In the genomic region with DNA sequence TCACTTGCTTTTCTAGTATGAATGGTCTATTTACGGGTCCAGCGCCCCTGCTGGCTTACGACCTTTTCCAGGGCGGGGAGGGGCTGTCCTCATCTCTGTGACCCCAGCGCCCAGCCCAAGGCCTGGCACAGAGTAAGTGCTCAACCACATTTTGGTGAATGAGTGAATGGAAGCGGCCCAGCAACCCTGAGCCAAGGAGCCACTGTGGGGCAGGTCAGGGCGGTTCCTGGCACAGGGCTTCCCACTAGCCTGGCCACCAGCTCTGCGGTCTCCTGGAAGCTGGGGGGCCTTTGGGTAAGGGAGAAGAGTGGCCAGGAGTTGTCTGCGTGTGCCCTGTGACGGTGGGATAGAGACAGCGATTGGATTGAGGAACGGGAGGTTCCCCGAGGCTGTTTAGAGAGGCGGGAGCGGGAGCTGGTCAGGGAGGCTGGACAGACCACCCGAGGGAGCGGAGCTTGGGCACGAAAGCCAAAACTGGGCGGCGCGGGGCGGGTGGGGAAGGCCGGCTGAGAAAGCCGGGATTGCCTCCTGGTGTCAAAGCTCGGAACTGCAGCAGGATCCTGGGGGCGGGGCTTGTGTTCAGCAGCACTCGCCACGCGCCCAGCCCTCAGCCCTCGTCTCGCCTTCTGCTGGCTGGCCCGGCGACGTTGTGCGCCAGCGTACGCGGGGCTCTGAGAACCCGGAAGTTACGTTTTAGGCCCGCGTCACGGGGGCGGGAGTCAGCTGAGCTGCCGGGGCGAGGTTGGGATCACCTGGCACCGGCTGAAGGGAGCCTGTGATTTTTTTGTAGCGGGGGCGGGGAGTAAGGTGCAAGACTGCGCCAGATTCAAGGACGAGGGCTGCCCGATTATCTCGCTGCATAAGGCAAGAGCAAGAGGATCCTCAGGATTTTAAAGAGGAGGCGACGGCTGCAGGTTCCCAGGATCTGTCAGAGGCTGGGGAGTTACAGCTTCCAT, we compare ENCODE assay signal across 8 cellular contexts. TPM values are rescaled to one million over a fixed set of nuclear protein-coding genes. Genes with fewer than 3 reads are reported as not detected.
DNase-seq lines count a peak whose midpoint lies in the region; ATAC-seq, FAIRE-seq and TF ChIP-seq lines count a peak whose summit lies in the region.

Gene VPS18 (plus strand): TSS at position 718 of the 956 bp plus-strand sequence. CDS start 319 bp downstream, outside the sequence.

- H3K27me3 ChIP-seq in Karpas-422 (ENCODE audit: low read length) = no peaks in the 10 kb centered on the region
- H3K27me3 ChIP-seq in esophagus muscularis mucosa = no peaks in the 10 kb centered on the region

- H3K9ac ChIP-seq in Karpas-422 (ENCODE audit: low read length) = peak within 1 kb of the TSS; percentile 86

- H4K20me1 ChIP-seq in Karpas-422 (ENCODE audit: insufficient read depth, low read depth, low read length) = 0 out of 2 replicates have a peak, but pooled peaks cover 3% of the 10 kb centered on the region

- peak within 1 kb of the TSS; percentile 96 to 98 for H3K4me3 Mint-ChIP-seq in activated T-cell treated with anti-CD3 and anti-CD28 coated beads, Interleukin-2, amount 50 U/mL, for 72 hours
- H3K4me3 Mint-ChIP-seq in naive B cell = peak within 1 kb of the TSS; percentile 98 to 100 (median 99)
- peak within 1 kb of the TSS; percentile 100 for H3K4me3 Mint-ChIP-seq in stimulated activated memory B cell treated with anti-CD40 and anti-IgM and Interleukin-4, amounts not matched to agents 10 μg/mL and 1 μg/mL and 100 μg/mL, for 72 hours

- H3K4me1 Mint-ChIP-seq in activated T-cell treated with anti-CD3 and anti-CD28 coated beads, Interleukin-2, amount 50 U/mL, for 72 hours (ENCODE audit: low read depth) = peaks cover 41% of the 10 kb centered on the region
- H3K4me1 Mint-ChIP-seq in naive B cell = peaks cover 35 to 38% (median 37%) of the 10 kb centered on the region in 3 donors
- H3K4me1 Mint-ChIP-seq in stimulated activated memory B cell treated with anti-CD40 and anti-IgM and Interleukin-4, amounts not matched to agents 10 μg/mL and 1 μg/mL and 100 μg/mL, for 72 hours = peaks cover 65% of the 10 kb centered on the region

- H3K9me2 ChIP-seq in Karpas-422 (replicated peaks; ENCODE audit: insufficient read depth, low read length) = no peaks in the 10 kb centered on the region

- peaks cover 17% of the 10 kb centered on the region for H3K79me2 ChIP-seq in Karpas-422 (ENCODE audit: low read length)

- H3K27ac Mint-ChIP-seq in activated T-cell treated with anti-CD3 and anti-CD28 coated beads, Interleukin-2, amount 50 U/mL, for 72 hours = peak within 1 kb of the TSS; percentile 94
- H3K27ac Mint-ChIP-seq in naive B cell = peak within 1 kb of the TSS; percentile 96 to 100 (median 100)
- H3K27ac Mint-ChIP-seq in stimulated activated memory B cell treated with anti-CD40 and anti-IgM and Interleukin-4, amounts not matched to agents 10 μg/mL and 1 μg/mL and 100 μg/mL, for 72 hours = peak within 1 kb of the TSS; percentile 99

- H3K4me3 ChIP-seq in Karpas-422 (ENCODE audit: low read length) = peak within 1 kb of the TSS; percentile 88
- peak within 1 kb of the TSS; percentile 57 to 84 (median 77) for H3K4me3 ChIP-seq in esophagus muscularis mucosa

- H3K4me2 ChIP-seq in Karpas-422 (ENCODE audit: low read depth, low read length, poor library complexity, severe bottlenecking) = peak within 1 kb of the TSS; percentile 98

- peak within 1 kb of the TSS; percentile 84 for H2AFZ ChIP-seq in Karpas-422 (ENCODE audit: low read length)

- WGBS in esophagus muscularis mucosa = 2% methylated on average over 12 of the region's 55 CpGs

- H3K27ac ChIP-seq in Karpas-422 (ENCODE audit: low read length) (no peak within 1 kb of the TSS; the same call in 1 of the 2 replicates), esophagus muscularis mucosa (replicated peaks in 1 of 4) (peak within 1 kb of the TSS; percentile 88 to 97 (median 92))

- peak; percentile 98 for DNase-seq in Daoy (ENCODE audit: low read depth)
- DNase-seq in Karpas-422 = peak; percentile 99
- peak; percentile 90 for DNase-seq in RCC 7860 (ENCODE audit: low spot score)
- peak; percentile 98 to 100 for DNase-seq in activated T-cell treated with anti-CD3 and anti-CD28 coated beads, Interleukin-2, amount 50 U/mL, for 72 hours
- peak; percentile 99 for DNase-seq in esophagus muscularis mucosa (ENCODE audit: extremely low spot score)
- DNase-seq in naive B cell = peak; percentile 98

- peaks cover 5 to 10% of the 10 kb centered on the region in 2 donors for H3K36me3 Mint-ChIP-seq in activated T-cell treated with anti-CD3 and anti-CD28 coated beads, Interleukin-2, amount 50 U/mL, for 72 hours (ENCODE audit: insufficient read depth in 2 of 2)
- H3K36me3 Mint-ChIP-seq in naive B cell = no peaks in the 10 kb centered on the region
- H3K36me3 Mint-ChIP-seq in stimulated activated memory B cell treated with anti-CD40 and anti-IgM and Interleukin-4, amounts not matched to agents 10 μg/mL and 1 μg/mL and 100 μg/mL, for 72 hours = peaks cover 29% of the 10 kb centered on the region

- ATAC-seq in GM21825 (IDR thresholded peaks at IDR 0.05; ENCODE audit: unreplicated experiment) (peak; percentile 81), naive B cell (ENCODE audit: low read depth in 2 of 2) (peak; percentile 94 to 95)
- ATAC-seq in activated T-cell treated with anti-CD3 and anti-CD28 coated beads, Interleukin-2, amount 50 U/mL, for 72 hours (replicated peaks in 1 of 2) = peak; percentile 98 to 99
- ATAC-seq in stimulated activated memory B cell treated with anti-CD40 and anti-IgM and Interleukin-4, amounts not matched to agents 10 μg/mL and 1 μg/mL and 100 μg/mL, for 72 hours = peak; percentile 98

- 0 out of 2 replicates have a peak, but pooled peaks cover 3% of the 10 kb centered on the region for H3K36me3 ChIP-seq in Karpas-422 (ENCODE audit: insufficient read depth, low read length)
- peaks cover under 1 to 33% (median 29%) of the 10 kb centered on the region in 4 donors for H3K36me3 ChIP-seq in esophagus muscularis mucosa

- H3K4me1 ChIP-seq in Karpas-422 (ENCODE audit: low read length) (peaks cover 28% of the 10 kb centered on the region), esophagus muscularis mucosa (peaks cover 20 to 32% (median 23%) of the 10 kb centered on the region in 4 donors)

- TF ChIP-seq POLR2A in esophagus muscularis mucosa (IDR thresholded peaks at IDR 0.05; ENCODE audit: low read depth) = peak; percentile 54

- H3K27me3 Mint-ChIP-seq in activated T-cell treated with anti-CD3 and anti-CD28 coated beads, Interleukin-2, amount 50 U/mL, for 72 hours (ENCODE audit: low read depth) = peaks cover 6% of the 10 kb centered on the region
- no peaks in the 10 kb centered on the region for H3K27me3 Mint-ChIP-seq in naive B cell
- H3K27me3 Mint-ChIP-seq in stimulated activated memory B cell treated with anti-CD40 and anti-IgM and Interleukin-4, amounts not matched to agents 10 μg/mL and 1 μg/mL and 100 μg/mL, for 72 hours = no peaks in the 10 kb centered on the region

- TF ChIP-seq CTCF in esophagus muscularis mucosa (IDR thresholded peaks at IDR 0.05) = peak in 2 of 3 experiments; percentile 99

- no peaks in the 10 kb centered on the region for H3K9me3 Mint-ChIP-seq in activated T-cell treated with anti-CD3 and anti-CD28 coated beads, Interleukin-2, amount 50 U/mL, for 72 hours
- no peaks in the 10 kb centered on the region for H3K9me3 Mint-ChIP-seq in naive B cell
- no peaks in the 10 kb centered on the region for H3K9me3 Mint-ChIP-seq in stimulated activated memory B cell treated with anti-CD40 and anti-IgM and Interleukin-4, amounts not matched to agents 10 μg/mL and 1 μg/mL and 100 μg/mL, for 72 hours

- intact Hi-C loops in esophagus muscularis mucosa (cut with DNase I) = loop anchor here (2.0 to 5.0 kb wide), 3 partner anchors 37 to 302 kb away; partner anchors contain the start of genes KNL1 and RAD51

- TF ChIP-seq EP300 in esophagus muscularis mucosa (IDR thresholded peaks at IDR 0.05) = no peak

- H3K9me3 ChIP-seq in Karpas-422 (ENCODE audit: low read length) (no peaks in the 10 kb centered on the region), esophagus muscularis mucosa (no peaks in the 10 kb centered on the region)

- FAIRE-seq in RCC 7860 (lab: Jason Lieb, UNC) = peak; percentile 65

RNA-seq across cellular contexts. Expression of gene VPS18, which starts in this region (rescaled TPM):
- 23.3 and 27.9 TPM in 2 replicates for total RNA-seq in Daoy (2014; rRNA removed; shearing (Covaris generic))
- total RNA-seq in Karpas-422 (2014; rRNA removed; shearing (Covaris generic); ENCODE audit: low replicate concordance) = 12.6 and 18.1 TPM in 2 replicates
- 10 to 100 TPM; 10.7 to 12.1 TPM for total RNA-seq in activated T-cell treated with anti-CD3 and anti-CD28 coated beads, Interleukin-2, amount 50 U/mL, for 72 hours
- total RNA-seq in esophagus muscularis mucosa = 10 to 100 TPM; 28.7 to 36.6 (median 32.2) TPM
- 10 to 100 TPM; 21.2 to 33.6 (median 23.5) TPM for polyA plus RNA-seq in naive B cell (ENCODE audit: low read depth in 6 of 6)
